In genomic region chr12:12482150-12482761, GRCh38 we compare ENCODE assay signal across 14 cellular contexts.
DNase-seq lines count a peak whose midpoint lies in the region; ATAC-seq and TF ChIP-seq lines count a peak whose summit lies in the region.
"Had no signal": no experiment of that assay in that cellular context is flagged by ENCODE, and none has a peak within 500 bp of the region (broad histone marks: within the 10 kb centered on the region; RNA-seq: fewer than 3 reads in every experiment).

No MANE protein-coding gene starts in this region.

- H3K4me1 Mint-ChIP-seq in naive thymus-derived CD4-positive, alpha-beta T cell: peaks cover 13 to 62% (median 48%) of the 10 kb centered on the region in 7 donors
- H3K4me1 Mint-ChIP-seq in endodermal cell: peaks cover 2% of the 10 kb centered on the region

- H3K36me3 Mint-ChIP-seq in activated naive CD4-positive, alpha-beta T cell treated with anti-CD3 and anti-CD28 coated beads, Interleukin-2, amount 50 U/mL, for 72 hours: peaks cover 30 to 58% of the 10 kb centered on the region in 2 donors
- peaks cover 6 to 52% (median 36%) of the 10 kb centered on the region in 5 donors for H3K36me3 Mint-ChIP-seq in naive thymus-derived CD4-positive, alpha-beta T cell
- peaks cover 56% of the 10 kb centered on the region for H3K36me3 Mint-ChIP-seq in endodermal cell (ENCODE audit: low read depth)

- H3K27me3 ChIP-seq in BLaER1: no peaks in the 10 kb centered on the region
- no peaks in the 10 kb centered on the region for H3K27me3 ChIP-seq in naive thymus-derived CD4-positive, alpha-beta T cell (ENCODE audit: control insufficient read depth in 2 of 2, insufficient read depth in 2 of 2, low read length in 2 of 2)
- no peaks in the 10 kb centered on the region for H3K27me3 ChIP-seq in endodermal cell (ENCODE audit: control insufficient read depth, insufficient read depth, low read length, poor library complexity, severe bottlenecking)
- no peaks in the 10 kb centered on the region for H3K27me3 ChIP-seq in left ventricle myocardium inferior (ENCODE audit: low read depth)
- H3K27me3 ChIP-seq: BE2C had no signal

- POLR2A ChIA-PET in naive thymus-derived CD4-positive, alpha-beta T cell (lab: Charles Lee): interaction anchor here (0.7 to 4.5 kb wide), 21 partner anchors 8 to 255 kb away, joined by 3 to 48 read pairs (median 5); partner anchors contain the start of genes BORCS5, CDKN1B, CREBL2 and DUSP16

- H3K36me3 ChIP-seq in BLaER1 (peaks cover 48% of the 10 kb centered on the region), endodermal cell (ENCODE audit: control insufficient read depth, insufficient read depth, low read length) (peaks cover 68% of the 10 kb centered on the region), left ventricle myocardium inferior (peaks cover 66% of the 10 kb centered on the region)
- peaks cover 0 to 23% (median 4%) of the 10 kb centered on the region in 3 experiments for H3K36me3 ChIP-seq in naive thymus-derived CD4-positive, alpha-beta T cell (ENCODE audit: control insufficient read depth in 2 of 3, insufficient read depth in 3 of 3, low read length in 3 of 3)

- intact Hi-C loops in naive thymus-derived CD4-positive, alpha-beta T cell (cut with micrococcal nuclease): loop anchor here (1.0 to 10.0 kb wide), 19 partner anchors 8 to 620 kb away; partner anchors contain the start of genes GPR19 (in 2 of the 2), CDKN1B (in 1 of the 2), CREBL2 (in 1 of the 2) and DUSP16 (in 1 of the 2)
- intact Hi-C loops in left ventricle myocardium inferior (cut with micrococcal nuclease): no loop called here

- no peak overlapping the region for H3K27ac ChIP-seq in BLaER1
- peak overlapping the region; percentile 86 for H3K27ac ChIP-seq in naive thymus-derived CD4-positive, alpha-beta T cell (ENCODE audit: low read depth, low read length)
- no peak overlapping the region for H3K27ac ChIP-seq in endodermal cell (ENCODE audit: low read depth, low read length)
- no peak overlapping the region for H3K27ac ChIP-seq in left ventricle myocardium inferior (replicated peaks)

- H3K4me3 ChIP-seq in BLaER1 (no peak overlapping the region), endodermal cell (ENCODE audit: low read length) (no peak overlapping the region), left ventricle myocardium inferior (no peak overlapping the region)
- H3K4me3 ChIP-seq in Jurkat, Clone E6-1 (ENCODE audit: low read length): no peak overlapping the region; the same call in 1 of the 2 replicates
- peak overlapping the region; percentile 27 for H3K4me3 ChIP-seq in naive thymus-derived CD4-positive, alpha-beta T cell (ENCODE audit: low read length)

- CTCF ChIA-PET in naive thymus-derived CD4-positive, alpha-beta T cell (lab: Charles Lee): interaction anchor here (0.6 to 1.5 kb wide), 5 partner anchors 12 to 124 kb away, joined by 3 read pairs; no protein-coding TSS in a partner anchor

- DNase-seq in Jurkat, Clone E6-1 (ENCODE audit: low read depth, low spot score): peak; percentile 73
- DNase-seq in activated naive CD4-positive, alpha-beta T cell treated with anti-CD3 and anti-CD28 coated beads, Interleukin-2, amount 50 U/mL, for 72 hours (ENCODE audit: low spot score in 2 of 2): peak in 1 of 2 donors; percentile 22
- peak in 8 of 9 donors; percentile 14 to 95 (median 88) for DNase-seq in naive thymus-derived CD4-positive, alpha-beta T cell
- no peak for DNase-seq in endodermal cell
- DNase-seq in left ventricle myocardium inferior: no peak
- no peak for DNase-seq in DMS114 treated with DMSO at 0.1 percent for 48 hours (lab: John Stamatoyannopoulos, UW; ENCODE audit: unreplicated experiment)
- DNase-seq: amygdala; BE2C; mesendoderm; NCI-H187; SIG-M5; stimulated activated CD8-positive, alpha-beta memory T cell treated with anti-CD3 and anti-CD28 coated beads, Interleukin-4, amount 100 ng/mL, for 48 hours had no signal

- peaks cover 16% of the 10 kb centered on the region; the same call in 1 of the 2 replicates for H3K4me1 ChIP-seq in BLaER1
- H3K4me1 ChIP-seq in naive thymus-derived CD4-positive, alpha-beta T cell (ENCODE audit: control insufficient read depth in 2 of 2, insufficient read depth in 2 of 2, low read length in 2 of 2): peaks cover 25 to 26% of the 10 kb centered on the region in 2 donors
- H3K4me1 ChIP-seq in endodermal cell (ENCODE audit: control insufficient read depth, insufficient read depth, low read length): no peaks in the 10 kb centered on the region
- H3K4me1 ChIP-seq in left ventricle myocardium inferior: no peaks in the 10 kb centered on the region
- H3K4me1 ChIP-seq: BE2C had no signal

- H4K20me1 ChIP-seq in BLaER1: no peaks in the 10 kb centered on the region

- 95 to 98% methylated on average over 3 to 6 of the region's 6 CpGs for WGBS in endodermal cell (ENCODE audit: insufficient coverage in 1 of 2, insufficient read length in 1 of 2), 2 experiments

- peak overlapping the region; percentile 36 for H3K4me2 ChIP-seq in BLaER1

- no peak overlapping the region for H3K9ac ChIP-seq in BLaER1
- H3K9ac ChIP-seq in endodermal cell (ENCODE audit: extremely low read depth, low read length, poor library complexity, severe bottlenecking): no peak overlapping the region

- peak overlapping the region; percentile 53 to 87 (median 80) for H3K4me3 Mint-ChIP-seq in naive thymus-derived CD4-positive, alpha-beta T cell
- H3K4me3 Mint-ChIP-seq in endodermal cell: no peak overlapping the region

- peak; percentile 43 to 74 for ATAC-seq in activated naive CD4-positive, alpha-beta T cell treated with anti-CD3 and anti-CD28 coated beads, Interleukin-2, amount 50 U/mL, for 72 hours
- peak; percentile 89 for ATAC-seq in naive thymus-derived CD4-positive, alpha-beta T cell
- ATAC-seq in HG03342 (IDR thresholded peaks at IDR 0.05; ENCODE audit: unreplicated experiment): no peak

- TF ChIP-seq CTCF in endodermal cell (conservative IDR thresholded peaks at IDR 0.05) (no peak), left ventricle myocardium inferior (IDR thresholded peaks at IDR 0.05; ENCODE audit: borderline replicate concordance) (no peak)

- H3K9me3 ChIP-seq in BLaER1 (no peaks in the 10 kb centered on the region), endodermal cell (ENCODE audit: control insufficient read depth, low read length) (no peaks in the 10 kb centered on the region), left ventricle myocardium inferior (replicated peaks) (no peaks in the 10 kb centered on the region)
- no peaks in the 10 kb centered on the region for H3K9me3 ChIP-seq in naive thymus-derived CD4-positive, alpha-beta T cell (ENCODE audit: control insufficient read depth in 2 of 3, low read length in 3 of 3)
- H3K9me3 ChIP-seq: BE2C had no signal

- H3K9me3 Mint-ChIP-seq in activated naive CD4-positive, alpha-beta T cell treated with anti-CD3 and anti-CD28 coated beads, Interleukin-2, amount 50 U/mL, for 72 hours: no peaks in the 10 kb centered on the region
- H3K9me3 Mint-ChIP-seq in naive thymus-derived CD4-positive, alpha-beta T cell: no peaks in the 10 kb centered on the region
- H3K9me3 Mint-ChIP-seq in endodermal cell: no peaks in the 10 kb centered on the region

- H3K27me3 Mint-ChIP-seq in naive thymus-derived CD4-positive, alpha-beta T cell: no peaks in the 10 kb centered on the region
- H3K27me3 Mint-ChIP-seq in endodermal cell (ENCODE audit: insufficient read depth): no peaks in the 10 kb centered on the region

- peak overlapping the region; percentile 97 to 98 for H3K27ac Mint-ChIP-seq in activated naive CD4-positive, alpha-beta T cell treated with anti-CD3 and anti-CD28 coated beads, Interleukin-2, amount 50 U/mL, for 72 hours
- H3K27ac Mint-ChIP-seq in naive thymus-derived CD4-positive, alpha-beta T cell: peak overlapping the region; percentile 94 to 99 (median 96)
- no peak overlapping the region for H3K27ac Mint-ChIP-seq in endodermal cell

Comparison
In these comparisons a context has a peak if more than half of its experiments do, and no peak if none do; other contexts are left out.
1. DNase-seq: peak in Jurkat, Clone E6-1 (single experiment) and naive thymus-derived CD4-positive, alpha-beta T cell (8 of 9); none in endodermal cell (single experiment), left ventricle myocardium inferior (single experiment) and DMS114 treated with DMSO at 0.1 percent for 48 hours (single experiment).